Comparison of ENCODE assay signal across 20 cellular contexts in the genomic region with DNA sequence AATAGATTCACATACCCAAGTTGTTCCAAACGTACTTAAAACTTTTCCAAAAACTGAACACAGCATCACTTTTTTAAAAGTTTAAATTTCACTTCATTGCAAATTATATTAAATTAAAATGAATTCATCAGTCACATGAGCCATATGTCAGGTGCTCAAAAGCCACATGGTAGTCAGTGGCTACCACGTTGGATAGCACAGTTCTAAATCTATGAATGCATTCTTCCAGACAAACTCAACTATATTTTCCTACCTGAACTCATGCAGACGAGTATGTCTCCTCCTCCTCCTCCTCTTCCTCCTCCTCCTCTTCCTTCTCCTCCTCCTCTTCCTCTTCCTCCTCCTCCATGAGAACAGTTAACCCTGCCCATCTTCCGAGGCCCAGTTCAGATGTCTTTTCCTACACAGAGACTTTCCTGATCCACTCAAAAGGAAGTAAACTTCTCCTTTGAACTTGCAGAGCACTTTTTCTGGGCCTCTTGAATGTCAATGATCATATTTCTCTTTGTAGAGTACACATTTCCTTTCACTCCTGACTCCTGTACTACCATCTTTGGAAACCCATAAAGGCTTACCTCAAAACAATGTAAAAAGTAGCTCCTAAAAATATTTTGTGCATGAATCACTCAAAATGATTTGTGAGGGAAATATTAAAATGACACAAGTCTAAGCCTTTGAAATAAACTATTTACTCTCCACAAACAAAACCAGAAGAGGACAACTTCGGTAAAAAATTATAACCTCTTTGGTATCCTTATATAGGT.
"Had no signal": no experiment of that assay in that cellular context is flagged by ENCODE, and none has a peak within 500 bp of the region (broad histone marks: within the 10 kb centered on the region; RNA-seq: fewer than 3 reads in every experiment).

No MANE protein-coding gene starts in this region.

- H3K4me1 ChIP-seq: prostate gland, spleen, testis, upper lobe of right lung had no signal

- FAIRE-seq: TTC549 had no signal

- H3K36me3 ChIP-seq: brain microvascular endothelial cell, prostate gland, spleen, stomach, upper lobe of right lung had no signal

- DNase-seq: activated CD4-positive, alpha-beta memory T cell treated with anti-CD3 and anti-CD28 coated beads, Interleukin-2, amount 10 ng/mL, durations not matched to agents 7 days and 5 days; activated CD4-positive, alpha-beta T cell treated with anti-CD3 and anti-CD28 coated beads for 4 hours; activated gamma-delta T cell; activated T-cell treated with anti-CD3 and anti-CD28 coated beads, Interleukin-2, amount 50 U/mL, for 48 hours; brain microvascular endothelial cell; dermis blood vessel endothelial cell; effector memory CD8-positive, alpha-beta T cell; head of caudate nucleus; nephron progenitor cell; occipital lobe; spleen; stomach; testis; upper lobe of right lung had no signal

- H3K4me3 ChIP-seq: prostate gland, spleen, stomach, testis, upper lobe of right lung had no signal

- ATAC-seq: activated naive CD4-positive, alpha-beta T cell treated with anti-CD3 and anti-CD28 coated beads, Interleukin-2, amount 50 U/mL, for 72 hours; effector memory CD8-positive, alpha-beta T cell; sciatic nerve; upper lobe of right lung; WTC11 had no signal

- H3K9me3 ChIP-seq: prostate gland, spleen, stomach, testis, upper lobe of right lung had no signal

- H3K27ac ChIP-seq: brain microvascular endothelial cell, epithelial cell of prostate, spleen, stomach, testis, upper lobe of right lung had no signal

- H3K27me3 ChIP-seq: brain microvascular endothelial cell, testis, upper lobe of right lung had no signal
